8 cellular contexts compared by ENCODE assay signal in genomic region chr4:102826890-102827673, GRCh38. TPM values are rescaled to one million over a fixed set of nuclear protein-coding genes. Genes with fewer than 3 reads are reported as not detected.
A peak's percentile ranks its signal among the peaks of the same experiment; 100 is the strongest.
DNase-seq lines count a peak whose midpoint lies in the region; ATAC-seq and TF ChIP-seq lines count a peak whose summit lies in the region.

UBE2D3 (minus strand) TSS chr4:102827551; CDS start chr4:102826508, 1,043 bp downstream.

- H3K4me3 ChIP-seq in AG10803 (ENCODE audit: low read length): peak within 1 kb of the TSS; percentile 91

- ATAC-seq in GM19023 (IDR thresholded peaks at IDR 0.05; ENCODE audit: unreplicated experiment) (peak; percentile 36), HG03342 (IDR thresholded peaks at IDR 0.05; ENCODE audit: unreplicated experiment) (peak; percentile 32)

- DNase-seq in AG10803 (ENCODE audit: low read depth) (peak; percentile 98), NCI-H446 treated with DMSO at 0.1 percent for 48 hours (lab: John Stamatoyannopoulos, UW) (peak; percentile 91), cerebellum (ENCODE audit: low spot score) (peak; percentile 76), kidney glomerular epithelial cell (lab: John Stamatoyannopoulos, UW) (peak; percentile 98)
- peak; percentile 94 for DNase-seq in activated CD4-positive, CD25-positive, alpha-beta regulatory T cell treated with anti-CD3 and anti-CD28 coated beads, Interleukin-2, amount 50 U/mL, for 72 hours
- peak; percentile 88 to 92 for DNase-seq in stimulated activated CD4-positive, alpha-beta T cell treated with anti-CD3 and anti-CD28 coated beads, Interleukin-1b, Interleukin-23, amount 100 ng/mL, for 1 hour (ENCODE audit: low read depth in 2 of 2)

- 0 out of 2 replicates have a peak, but pooled peaks have one; percentile 7 for TF ChIP-seq CTCF in AG10803 (conservative IDR thresholded peaks at IDR 0.05; ENCODE audit: low read length)

RNA-seq across cellular contexts. Expression of gene UBE2D3, which starts in this region (rescaled TPM):
- total RNA-seq in cerebellum: 238 TPM

Comparison
In these comparisons a context has a peak if more than half of its experiments do, and no peak if none do; other contexts are left out.
1. Peak in every context shown above with its lines: DNase-seq, ATAC-seq and H3K4me3 ChIP-seq.